ENCODE assay signal across 21 cellular contexts in genomic region chr2:75041791-75042231, GRCh38.
DNase-seq lines count a peak whose midpoint lies in the region; ATAC-seq and TF ChIP-seq lines count a peak whose summit lies in the region.
"Had no signal": no experiment of that assay in that cellular context is flagged by ENCODE, and none has a peak within 500 bp of the region (broad histone marks: within the 10 kb centered on the region; RNA-seq: fewer than 3 reads in every experiment).

No MANE protein-coding gene starts in this region.

- H3K4me3 ChIP-seq in SJSA1: peak overlapping the region; percentile 6; the same call in 1 of the 2 replicates
- no peak overlapping the region for H3K4me3 ChIP-seq in fibroblast of villous mesenchyme (ENCODE audit: low read depth, low read length)
- peak overlapping the region in 1 of 8 donors; percentile 17 for H3K4me3 ChIP-seq in spleen
- no peak overlapping the region for H3K4me3 ChIP-seq in PC-9
- H3K4me3 ChIP-seq: lung, skin epidermis had no signal

- no peaks in the 10 kb centered on the region for H3K79me2 ChIP-seq in PC-9 (ENCODE audit: low read depth)
- H3K79me2 ChIP-seq: parathyroid adenoma had no signal

- intact Hi-C loops in spleen (cut with DNase I; ENCODE audit: low total_unique reads) (no loop called here), PC-9 (cut with micrococcal nuclease; ENCODE audit: unreplicated experiment) (no loop called here)

- no peaks in the 10 kb centered on the region for H3F3A ChIP-seq in PC-9 (ENCODE audit: insufficient read depth, low read depth)

- H4K20me1 ChIP-seq in PC-9 (ENCODE audit: insufficient read depth): no peaks in the 10 kb centered on the region

- CTCF ChIA-PET in PC-9 (lab: Charles Lee): no interaction called here

- TF ChIP-seq CTCF in fibroblast of villous mesenchyme (IDR thresholded peaks at IDR 0.05; ENCODE audit: insufficient read depth, low read depth, low read length) (no peak), spleen (IDR thresholded peaks at IDR 0.05 in 8 of 11, conservative IDR thresholded peaks at IDR 0.05 in 3 of 11) (no peak), PC-9 (conservative IDR thresholded peaks at IDR 0.05) (no peak)

- peak; percentile 60 for DNase-seq in EH (ENCODE audit: low read depth)
- DNase-seq in SJSA1 (ENCODE audit: low read depth in 1 of 2, low spot score in 2 of 2): peak in 1 of 2 experiments; percentile 67
- peak; percentile 27 for DNase-seq in fibroblast of villous mesenchyme (ENCODE audit: low read depth)
- no peak for DNase-seq in spleen
- DNase-seq in PC-9: no peak
- no peak for DNase-seq in NOMO-1 (lab: John Stamatoyannopoulos, UW; ENCODE audit: unreplicated experiment in 2 of 2)
- DNase-seq: activated CD4-positive, alpha-beta T cell treated with anti-CD3 and anti-CD28 coated beads for 48 hours; activated CD8-positive, alpha-beta memory T cell treated with anti-CD3 and anti-CD28 coated beads, Interleukin-2, amount 50 U/mL, for 4 hours; activated gamma-delta T cell treated with Interleukin-2 at 50 U/mL for 16 hours; DMS153; naive B cell; NCI-H1436; NCI-H2171 treated with DMSO at 0.1 percent for 48 hours; NCI-H69; stimulated activated CD4-positive, alpha-beta T cell treated with anti-CD3 and anti-CD28 coated beads, Interleukin-4, amount 100 ng/mL, for 24 hours had no signal

- H3K4me2 ChIP-seq in PC-9: no peak overlapping the region

- BruUV-seq in PC-9 (replicated peaks; lab: Mats Ljungman, UMichigan): no TSS peak

- POLR2A ChIA-PET in PC-9 (lab: Charles Lee; ENCODE audit: unreplicated experiment): no interaction called here

- H3K27me3 ChIP-seq in SJSA1 (replicated peaks) (no peaks in the 10 kb centered on the region), spleen (replicated peaks in 1 of 7) (no peaks in the 10 kb centered on the region), PC-9 (ENCODE audit: insufficient read depth, low read depth) (no peaks in the 10 kb centered on the region)

- H3K36me3 ChIP-seq in SJSA1 (no peaks in the 10 kb centered on the region), spleen (no peaks in the 10 kb centered on the region), PC-9 (ENCODE audit: low read depth) (no peaks in the 10 kb centered on the region)

- H2AFZ ChIP-seq in PC-9: no peak overlapping the region
- H2AFZ ChIP-seq: parathyroid adenoma had no signal

- H3K27ac ChIP-seq in SJSA1 (peak overlapping the region; percentile 60), spleen (peak overlapping the region in 7 of 8 donors; percentile 6 to 73 (median 38)), PC-9 (no peak overlapping the region)
- H3K27ac ChIP-seq: parathyroid adenoma had no signal

- no peak for TF ChIP-seq POLR2A in spleen (IDR thresholded peaks at IDR 0.05)

- ATAC-seq in HG03159 (IDR thresholded peaks at IDR 0.05; ENCODE audit: unreplicated experiment): no peak
- ATAC-seq in esophagus mucosa: no peak
- ATAC-seq: Panc1 had no signal

- H3K4me1 ChIP-seq in SJSA1 (replicated peaks) (peaks cover 42% of the 10 kb centered on the region), spleen (peaks cover 0 to 12% (median 6%) of the 10 kb centered on the region in 6 donors), PC-9 (replicated peaks; ENCODE audit: insufficient read depth) (no peaks in the 10 kb centered on the region)
- H3K4me1 ChIP-seq: parathyroid adenoma had no signal

- H3K9me3 ChIP-seq in SJSA1 (replicated peaks) (no peaks in the 10 kb centered on the region), spleen (no peaks in the 10 kb centered on the region), PC-9 (ENCODE audit: insufficient read depth, low read depth) (no peaks in the 10 kb centered on the region)

- 0 out of 2 replicates have a peak, but pooled peaks cover 3% of the 10 kb centered on the region for H3K9me2 ChIP-seq in PC-9 (ENCODE audit: insufficient read depth)

- 46 to 71% (median 60%) methylated on average over 3 of the region's 3 CpGs for WGBS in spleen, 5 donors

Comparison
In these comparisons a context has a peak if more than half of its experiments do, and no peak if none do; other contexts are left out.
1. DNase-seq: peak in EH (single experiment) and fibroblast of villous mesenchyme (single experiment); none in spleen (single experiment), PC-9 (0 of 2) and NOMO-1 (0 of 2).